8 cellular contexts compared by ENCODE assay signal in the genomic region with DNA sequence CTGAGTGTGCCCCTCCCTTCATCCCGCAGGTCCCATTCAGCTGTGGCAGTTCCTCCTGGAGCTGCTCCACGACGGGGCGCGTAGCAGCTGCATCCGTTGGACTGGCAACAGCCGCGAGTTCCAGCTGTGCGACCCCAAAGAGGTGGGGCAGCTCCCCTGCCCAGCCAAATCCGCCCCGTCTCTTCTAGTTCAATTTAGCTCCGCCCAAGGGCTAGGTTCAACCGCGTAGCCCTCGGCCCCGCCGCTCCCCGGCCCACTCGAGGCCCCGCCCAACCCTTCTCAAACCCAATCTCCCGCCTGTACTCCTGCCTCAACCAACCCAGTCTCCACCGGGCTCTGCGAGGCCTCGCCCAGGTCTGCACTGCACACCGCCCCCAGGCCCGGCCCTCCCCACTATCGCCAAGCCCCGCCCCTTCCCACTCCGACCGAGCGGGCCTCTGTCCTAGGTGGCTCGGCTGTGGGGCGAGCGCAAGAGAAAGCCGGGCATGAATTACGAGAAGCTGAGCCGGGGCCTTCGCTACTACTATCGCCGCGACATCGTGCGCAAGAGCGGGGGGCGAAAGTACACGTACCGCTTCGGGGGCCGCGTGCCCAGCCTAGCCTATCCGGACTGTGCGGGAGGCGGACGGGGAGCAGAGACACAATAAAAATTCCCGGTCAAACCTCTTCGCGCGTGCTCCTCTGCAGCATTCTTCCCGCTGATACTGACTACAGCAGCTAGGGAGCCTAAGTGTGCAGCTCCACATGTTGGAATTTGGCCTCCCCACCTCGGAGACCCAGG. TPM values are rescaled to one million over a fixed set of nuclear protein-coding genes. Genes with fewer than 3 reads are reported as not detected.
DNase-seq lines count a peak whose midpoint lies in the region; ATAC-seq and TF ChIP-seq lines count a peak whose summit lies in the region.

No MANE protein-coding gene starts in this region.

- ATAC-seq in GM21360 (IDR thresholded peaks at IDR 0.05; ENCODE audit: unreplicated experiment) = peak; percentile 60

- peak; percentile 86 for DNase-seq in CMK (ENCODE audit: low read depth)
- DNase-seq in HUDEP-2 (lab: John Stamatoyannopoulos, UW; ENCODE audit: unreplicated experiment in 76 of 76) = peak; percentile 81 to 100 (median 99)
- peak; percentile 68 for DNase-seq in NT2/D1 (ENCODE audit: low read depth, low spot score)
- peak; percentile 89 for DNase-seq in activated CD8-positive, alpha-beta memory T cell treated with anti-CD3 and anti-CD28 coated beads, Interleukin-2, amount 50 U/mL, for 24 hours (ENCODE audit: extremely low read depth)
- DNase-seq in endothelial cell (ENCODE audit: low spot score) = peak; percentile 82
- peak; percentile 43 for DNase-seq in midbrain (lab: John Stamatoyannopoulos, UW)
- peak; percentile 85 to 90 for DNase-seq in stimulated activated CD8-positive, alpha-beta memory T cell treated with anti-CD3 and anti-CD28 coated beads, Interleukin-15, amount 100 ng/mL, for 4 hours (ENCODE audit: low read depth in 2 of 2)

- peaks cover 25% of the 10 kb centered on the region for H3K27me3 Mint-ChIP-seq in endothelial cell (ENCODE audit: unreplicated experiment)

- peaks cover 19% of the 10 kb centered on the region for H3K4me1 Mint-ChIP-seq in endothelial cell (ENCODE audit: unreplicated experiment)

- H3K9me3 ChIP-seq in NT2/D1 (ENCODE audit: insufficient read depth, low read length) = no peaks in the 10 kb centered on the region

- peaks cover 7% of the 10 kb centered on the region for H3K36me3 Mint-ChIP-seq in endothelial cell (ENCODE audit: low read depth, unreplicated experiment)

- no peak for TF ChIP-seq CTCF in endothelial cell (IDR thresholded peaks at IDR 0.05; ENCODE audit: unreplicated experiment)

- H3K4me3 Mint-ChIP-seq in endothelial cell (ENCODE audit: unreplicated experiment) = peak overlapping the region; percentile 96

- H3K36me3 ChIP-seq in NT2/D1 (ENCODE audit: insufficient read depth, insufficient read length, low read length) = no peaks in the 10 kb centered on the region

- no peaks in the 10 kb centered on the region for H3K9me3 Mint-ChIP-seq in endothelial cell (ENCODE audit: unreplicated experiment)

- peak overlapping the region; percentile 72 for H3K9ac ChIP-seq in NT2/D1 (ENCODE audit: insufficient read length, low read depth)

- peaks cover 9% of the 10 kb centered on the region for H3K4me1 ChIP-seq in NT2/D1 (ENCODE audit: insufficient read depth, insufficient read length)

- peak overlapping the region; percentile 56 for H3K4me3 ChIP-seq in NT2/D1 (ENCODE audit: insufficient read length, low read depth)

- H3K27ac Mint-ChIP-seq in endothelial cell (ENCODE audit: unreplicated experiment) = peak overlapping the region; percentile 81

- H3K27me3 ChIP-seq in NT2/D1 (ENCODE audit: insufficient read depth, insufficient read length) = no peaks in the 10 kb centered on the region

RNA-seq across cellular contexts. Expression of gene ETV2, which starts 2.9 kb away (rescaled TPM):
- 1,894 TPM for total RNA-seq in endothelial cell (ENCODE audit: unreplicated experiment)

RNA-seq across cellular contexts. Expression of gene COX6B1, which starts 3.7 kb away (rescaled TPM):
- 428 TPM for total RNA-seq in endothelial cell (ENCODE audit: unreplicated experiment)

RNA-seq across cellular contexts. Expression of gene RBM42, which starts 15.6 kb away (rescaled TPM):
- 116 TPM for total RNA-seq in endothelial cell (ENCODE audit: unreplicated experiment)

RNA-seq across cellular contexts. Expression of gene UPK1A, which starts 21.9 kb away (rescaled TPM):
- not detected for total RNA-seq in endothelial cell (ENCODE audit: unreplicated experiment)

RNA-seq across cellular contexts. Expression of gene HAUS5, which starts 31.9 kb away (rescaled TPM):
- total RNA-seq in endothelial cell (ENCODE audit: unreplicated experiment) = 30.2 TPM

Comparison
In these comparisons a context has a peak if more than half of its experiments do, and no peak if none do; other contexts are left out.
1. Peak in every context shown above with its lines: DNase-seq, ATAC-seq and H3K4me3 ChIP-seq.
2. DNase-seq: peak in every context shown above with its lines; median percentile 99 in HUDEP-2; 89 in activated CD8-positive, alpha-beta memory T cell treated with anti-CD3 and anti-CD28 coated beads, Interleukin-2, amount 50 U/mL, for 24 hours; 88 in stimulated activated CD8-positive, alpha-beta memory T cell treated with anti-CD3 and anti-CD28 coated beads, Interleukin-15, amount 100 ng/mL, for 4 hours; 86 in CMK; 82 in endothelial cell; 68 in NT2/D1; 43 in midbrain.